ENCODE assay signal across 6 cellular contexts in the genomic region with DNA sequence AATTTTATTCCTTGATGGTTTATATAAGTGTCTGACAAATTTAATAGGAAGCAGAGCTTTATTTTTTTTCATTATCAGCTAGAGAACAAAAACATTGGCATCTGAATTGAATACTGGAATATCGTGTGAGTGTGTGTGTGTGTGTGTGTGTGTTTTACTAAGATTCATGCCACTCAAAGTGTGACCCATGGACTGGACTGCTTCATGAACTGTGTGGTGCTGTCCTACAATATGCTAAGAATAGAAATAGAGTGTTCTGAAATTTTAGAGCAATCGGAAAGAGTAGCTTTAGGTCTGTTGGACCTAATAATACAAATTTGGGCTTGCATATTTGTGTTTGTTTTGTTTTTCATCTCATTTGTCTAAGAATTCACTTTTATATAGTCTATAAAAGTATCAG.
"Had no signal": no experiment of that assay in that cellular context is flagged by ENCODE, and none has a peak within 500 bp of the region (broad histone marks: within the 10 kb centered on the region; RNA-seq: fewer than 3 reads in every experiment).

No MANE protein-coding gene starts in this region.

- ATAC-seq: HepG2, K562 had no signal

- DNase-seq: IMR-90, KBM-7 had no signal

- H3K27ac ChIP-seq: HL-60 had no signal

- FAIRE-seq: HepG2, HTR-8/SVneo, K562 had no signal

- H3K4me3 ChIP-seq: K562 had no signal
